In the genomic region with DNA sequence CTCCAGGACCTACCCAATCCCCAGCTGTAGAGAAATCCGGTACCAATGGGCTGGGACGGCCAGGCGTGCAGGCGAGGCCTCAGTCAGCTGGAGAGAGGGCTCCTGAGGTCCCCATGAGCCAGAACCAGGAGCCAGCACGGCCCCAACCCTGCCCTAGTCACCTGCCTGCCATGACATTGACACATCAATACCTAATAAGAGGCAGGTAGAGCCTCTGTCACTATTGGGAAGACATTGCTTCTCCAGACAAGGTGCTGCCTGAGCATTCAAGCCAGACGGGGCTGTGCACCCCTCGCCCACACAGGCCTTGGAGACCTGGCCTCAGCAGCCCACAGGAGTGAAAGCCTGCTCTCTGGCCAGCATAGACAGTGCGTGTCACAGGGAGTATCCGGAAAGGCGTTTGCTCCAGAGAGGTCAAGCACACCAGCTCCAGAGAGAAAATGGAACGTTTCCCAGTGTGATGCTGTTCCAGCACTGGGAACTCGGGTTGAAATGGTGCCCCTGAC, we compare ENCODE assay signal across 13 cellular contexts. TPM values are rescaled to one million over a fixed set of nuclear protein-coding genes. Genes with fewer than 3 reads are reported as not detected.
DNase-seq lines count a peak whose midpoint lies in the region; ATAC-seq, FAIRE-seq and TF ChIP-seq lines count a peak whose summit lies in the region.
"Had no signal": no experiment of that assay in that cellular context is flagged by ENCODE, and none has a peak within 500 bp of the region (broad histone marks: within the 10 kb centered on the region; RNA-seq: fewer than 3 reads in every experiment).

No MANE protein-coding gene starts in this region.

- H3K4me1 Mint-ChIP-seq in glutamatergic neuron (ENCODE audit: low read depth, unreplicated experiment), result peaks cover 34% of the 10 kb centered on the region
- H3K4me1 Mint-ChIP-seq in naive thymus-derived CD4-positive, alpha-beta T cell, result peaks cover 16 to 26% (median 24%) of the 10 kb centered on the region in 7 donors
- peaks cover 29% of the 10 kb centered on the region for H3K4me1 Mint-ChIP-seq in type B pancreatic cell (ENCODE audit: unreplicated experiment)
- peaks cover 9% of the 10 kb centered on the region for H3K4me1 Mint-ChIP-seq in HFFc6 (ENCODE audit: low read depth)

- H3K4me3 ChIP-seq in naive thymus-derived CD4-positive, alpha-beta T cell (ENCODE audit: low read length), result no peak overlapping the region
- H3K4me3 ChIP-seq: A549, lung had no signal

- peaks cover 0 to 11% (median 0%) of the 10 kb centered on the region in 3 experiments for H3K36me3 ChIP-seq in naive thymus-derived CD4-positive, alpha-beta T cell (ENCODE audit: control insufficient read depth in 2 of 3, insufficient read depth in 3 of 3, low read length in 3 of 3)

- H3K27me3 ChIP-seq in naive thymus-derived CD4-positive, alpha-beta T cell (ENCODE audit: control insufficient read depth in 2 of 2, insufficient read depth in 2 of 2, low read length in 2 of 2), result peaks cover 3 to 6% of the 10 kb centered on the region in 2 donors

- TF ChIP-seq CTCF in glutamatergic neuron (IDR thresholded peaks at IDR 0.05; ENCODE audit: partially characterized antibody, unreplicated experiment), result no peak
- TF ChIP-seq CTCF in type B pancreatic cell (conservative IDR thresholded peaks at IDR 0.05), result no peak
- TF ChIP-seq CTCF in HFFc6 (IDR thresholded peaks at IDR 0.05), result no peak

- intact Hi-C loops in naive thymus-derived CD4-positive, alpha-beta T cell (cut with micrococcal nuclease), result no loop called here

- H3K9me3 Mint-ChIP-seq in glutamatergic neuron (ENCODE audit: unreplicated experiment) (peaks cover 17% of the 10 kb centered on the region), type B pancreatic cell (no peaks in the 10 kb centered on the region), HFFc6 (no peaks in the 10 kb centered on the region)
- H3K9me3 Mint-ChIP-seq in naive thymus-derived CD4-positive, alpha-beta T cell, result peaks cover 0 to 2% (median 0%) of the 10 kb centered on the region in 11 donors
- H3K9me3 Mint-ChIP-seq: activated B cell treated with CpG ODN at 0.5 μM for 24 hours had no signal

- H3K9me3 ChIP-seq in naive thymus-derived CD4-positive, alpha-beta T cell (ENCODE audit: control insufficient read depth in 2 of 3, low read length in 3 of 3), result no peaks in the 10 kb centered on the region
- H3K9me3 ChIP-seq: A549 had no signal

- H3K4me3 Mint-ChIP-seq in glutamatergic neuron (ENCODE audit: unreplicated experiment), result peak overlapping the region; percentile 89
- H3K4me3 Mint-ChIP-seq in naive thymus-derived CD4-positive, alpha-beta T cell, result peak overlapping the region in 6 of 10 donors; percentile 1 to 94 (median 42)
- H3K4me3 Mint-ChIP-seq in type B pancreatic cell, result peak overlapping the region; percentile 76
- no peak overlapping the region for H3K4me3 Mint-ChIP-seq in HFFc6
- H3K4me3 Mint-ChIP-seq: activated B cell treated with CpG ODN at 0.5 μM for 24 hours had no signal

- H3K27ac ChIP-seq in naive thymus-derived CD4-positive, alpha-beta T cell (ENCODE audit: low read depth, low read length), result no peak overlapping the region
- H3K27ac ChIP-seq: A549 had no signal

- DNase-seq in activated CD8-positive, alpha-beta memory T cell treated with anti-CD3 and anti-CD28 coated beads for 24 hours, result peak; percentile 46
- DNase-seq in activated CD8-positive, alpha-beta memory T cell treated with anti-CD3 and anti-CD28 coated beads, Interleukin-2, amount 50 U/mL, for 4 hours, result no peak
- DNase-seq in glutamatergic neuron, result no peak
- no peak for DNase-seq in naive thymus-derived CD4-positive, alpha-beta T cell
- DNase-seq in type B pancreatic cell (ENCODE audit: extremely low spot score, unreplicated experiment), result no peak
- DNase-seq in HFFc6, result no peak
- no peak for DNase-seq in CD1c-positive myeloid dendritic cell (ENCODE audit: extremely low spot score)
- no peak for DNase-seq in GM19239 (ENCODE audit: insufficient read length, low spot score)
- DNase-seq: activated B cell treated with CpG ODN at 0.5 μM for 24 hours; effector CD8-positive, alpha-beta T cell; NCI-H2081 treated with DMSO at 0.1 percent for 48 hours had no signal

- H3K4me1 ChIP-seq in naive thymus-derived CD4-positive, alpha-beta T cell (ENCODE audit: control insufficient read depth in 2 of 2, insufficient read depth in 2 of 2, low read length in 2 of 2), result peaks cover 12 to 21% of the 10 kb centered on the region in 2 donors

- ATAC-seq in naive thymus-derived CD4-positive, alpha-beta T cell, result no peak
- ATAC-seq: A549 had no signal

- POLR2A ChIA-PET in naive thymus-derived CD4-positive, alpha-beta T cell (lab: Charles Lee), result interaction anchor here (1.0 to 1.4 kb wide), 2 partner anchors 9 to 15 kb away, joined by 3 to 7 read pairs; no protein-coding TSS in a partner anchor

- peaks cover 23% of the 10 kb centered on the region for H3K27me3 Mint-ChIP-seq in glutamatergic neuron (ENCODE audit: unreplicated experiment)
- peaks cover 0 to 68% (median 14%) of the 10 kb centered on the region in 5 donors for H3K27me3 Mint-ChIP-seq in naive thymus-derived CD4-positive, alpha-beta T cell
- peaks cover 53% of the 10 kb centered on the region for H3K27me3 Mint-ChIP-seq in type B pancreatic cell
- peaks cover 31% of the 10 kb centered on the region for H3K27me3 Mint-ChIP-seq in HFFc6 (ENCODE audit: insufficient read depth)

- H3K36me3 Mint-ChIP-seq in glutamatergic neuron (ENCODE audit: unreplicated experiment) (peaks cover 6% of the 10 kb centered on the region), type B pancreatic cell (peaks cover 6% of the 10 kb centered on the region), HFFc6 (ENCODE audit: low read depth) (no peaks in the 10 kb centered on the region)
- H3K36me3 Mint-ChIP-seq in naive thymus-derived CD4-positive, alpha-beta T cell, result peaks cover 0 to 8% (median 3%) of the 10 kb centered on the region in 5 donors

- no peak for FAIRE-seq in GM19239 (lab: Jason Lieb, UNC)
- FAIRE-seq: A549 had no signal

- CTCF ChIA-PET in naive thymus-derived CD4-positive, alpha-beta T cell (lab: Charles Lee), result no interaction called here

- H3K27ac Mint-ChIP-seq in glutamatergic neuron (ENCODE audit: unreplicated experiment), result no peak overlapping the region
- H3K27ac Mint-ChIP-seq in naive thymus-derived CD4-positive, alpha-beta T cell, result no peak overlapping the region
- no peak overlapping the region for H3K27ac Mint-ChIP-seq in type B pancreatic cell
- no peak overlapping the region for H3K27ac Mint-ChIP-seq in HFFc6
- H3K27ac Mint-ChIP-seq: activated B cell treated with CpG ODN at 0.5 μM for 24 hours had no signal

RNA-seq across cellular contexts. Expression of a gene that starts 3.5 kb away (rescaled TPM):
- total RNA-seq in glutamatergic neuron (ENCODE audit: unreplicated experiment), result 34.3 TPM
- total RNA-seq in naive thymus-derived CD4-positive, alpha-beta T cell, result 10 to 100 TPM in 1 of 5 experiments, 1 to 10 TPM in 3, under 1 TPM in 1; 0.19 to 12.9 (median 4.5) TPM
- polyA plus RNA-seq in naive thymus-derived CD4-positive, alpha-beta T cell, result under 1 TPM; 0.54 to 0.60 TPM
- total RNA-seq in type B pancreatic cell (ENCODE audit: low replicate concordance), result 4.2 and 11.7 TPM in 2 replicates
- total RNA-seq in HFFc6 (2021; fragmentation: NEBNext Ultra II Directional; extraction: Animal tissue kit (Norgen Biotek cat#: 25700)), result under 1 TPM; 0.26 to 0.83 (median 0.36) TPM

RNA-seq across cellular contexts. Expression of a gene that starts 19.1 kb away (rescaled TPM):
- 48.3 TPM for total RNA-seq in glutamatergic neuron (ENCODE audit: unreplicated experiment)
- 10 to 100 TPM; 27.2 to 53.4 (median 35.5) TPM for total RNA-seq in naive thymus-derived CD4-positive, alpha-beta T cell
- polyA plus RNA-seq in naive thymus-derived CD4-positive, alpha-beta T cell, result 10 to 100 TPM; 31.0 to 49.3 TPM
- total RNA-seq in type B pancreatic cell (ENCODE audit: low replicate concordance), result 37.7 and 40.5 TPM in 2 replicates
- 10 to 100 TPM; 33.3 to 36.6 (median 35.4) TPM for total RNA-seq in HFFc6 (2021; fragmentation: NEBNext Ultra II Directional; extraction: Animal tissue kit (Norgen Biotek cat#: 25700))
